Comparison of ENCODE assay signal across 29 cellular contexts in the genomic region with DNA sequence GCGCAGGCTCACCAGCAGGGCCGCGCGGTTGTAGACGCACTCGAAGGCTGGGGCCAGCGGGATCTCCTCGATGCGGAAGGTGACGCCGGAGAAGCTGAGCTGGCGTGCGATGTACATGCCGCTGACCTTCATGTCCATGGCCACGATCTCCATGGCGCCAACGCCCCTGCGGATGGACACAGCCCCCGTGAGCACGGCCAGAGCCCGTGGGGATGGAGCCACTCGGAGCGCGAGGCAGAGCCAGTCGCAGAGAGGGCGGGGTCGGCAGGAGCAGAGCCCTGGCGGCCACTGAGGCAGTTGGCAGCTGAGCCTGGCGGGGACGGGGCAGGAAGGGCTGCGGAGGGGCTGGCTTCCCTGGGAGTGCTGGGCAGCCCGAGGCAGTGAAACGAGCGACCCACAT.
"Had no signal": no experiment of that assay in that cellular context is flagged by ENCODE, and none has a peak within 500 bp of the region (broad histone marks: within the 10 kb centered on the region; RNA-seq: fewer than 3 reads in every experiment).

No MANE protein-coding gene starts in this region.

- ATAC-seq: activated T-helper 17 cell treated with anti-CD3 and anti-CD28 coated beads, Interleukin-2, amount 50 U/mL, for 72 hours; Panc1 had no signal

- H3K27me3 ChIP-seq: adrenal gland, MG63 had no signal

- H3K9ac ChIP-seq: KMS-11 had no signal

- H3K4me3 ChIP-seq: adrenal gland, MG63 had no signal

- H3K27ac ChIP-seq: adrenal gland, KMS-11 had no signal

- DNase-seq: activated B cell treated with CpG ODN at 0.5 μM for 24 hours; activated CD4-positive, alpha-beta T cell treated with anti-CD3 and anti-CD28 coated beads for 1 hour; activated CD4-positive, alpha-beta T cell treated with anti-CD3 and anti-CD28 coated beads, Interleukin-2, amount 10 ng/mL, durations not matched to agents 24 days and 14 days; activated CD4-positive, alpha-beta T cell treated with anti-CD3 and anti-CD28 coated beads, Interleukin-2, amount 50 U/mL, for 48 hours; activated gamma-delta T cell; activated naive CD4-positive, alpha-beta T cell treated with anti-CD3 and anti-CD28 coated beads, Interleukin-2, amount 10 ng/mL, durations not matched to agents 7 days and 5 days; activated naive CD8-positive, alpha-beta T cell treated with anti-CD3 and anti-CD28 coated beads, Interleukin-2, amount 10 ng/mL, durations not matched to agents 7 days and 5 days; activated T-cell treated with anti-CD3 and anti-CD28 coated beads for 4 hours; activated T-cell treated with anti-CD3 and anti-CD28 coated beads, Interleukin-2, amount 50 U/mL, for 48 hours; anterior cingulate cortex; caudate nucleus; MG63; NCI-H1105; NCI-H1436 treated with DMSO at 0.1 percent for 48 hours; NCI-H187; NCI-H2081; NCI-H510A treated with DMSO at 0.1 percent for 48 hours; NCI-H69; NK-92 treated with Interleukin-12 subunit alpha and Interleukin-12 subunit beta, amount 100 ng/mL, for 24 hours; OCI-M1; RPMI8226; SIG-M5; T-helper 2 cell; T1000 had no signal

- H3K9me3 ChIP-seq: adrenal gland, MG63 had no signal

- H3K4me2 ChIP-seq: KMS-11 had no signal

- FAIRE-seq: TTC549 had no signal
